ENCODE assay signal across 15 cellular contexts in the genomic region with DNA sequence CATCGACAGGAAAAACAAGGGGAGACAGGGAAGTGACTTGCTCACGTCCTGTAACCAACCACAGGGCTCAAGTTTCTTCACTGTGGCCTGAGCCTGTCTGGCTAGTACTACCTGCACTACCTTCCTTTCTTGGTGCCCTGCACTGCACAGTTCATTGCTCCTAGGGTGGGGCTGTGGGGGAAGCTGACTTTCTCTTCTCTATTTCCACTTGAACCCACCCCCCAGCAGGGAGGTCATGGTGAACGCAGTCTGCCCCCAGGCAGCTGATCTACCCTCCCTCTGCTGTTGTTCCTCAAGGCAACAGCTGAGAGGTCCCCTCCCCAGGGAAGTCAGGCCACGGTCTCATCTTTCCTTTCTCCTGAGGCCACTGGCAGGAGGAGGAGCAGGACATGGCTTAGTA.
DNase-seq lines count a peak whose midpoint lies in the region; ATAC-seq and TF ChIP-seq lines count a peak whose summit lies in the region.
"Had no signal": no experiment of that assay in that cellular context is flagged by ENCODE, and none has a peak within 500 bp of the region (broad histone marks: within the 10 kb centered on the region; RNA-seq: fewer than 3 reads in every experiment).

No MANE protein-coding gene starts in this region.

- peak overlapping the region; percentile 55 for H3K4me2 ChIP-seq in BLaER1
- H3K4me2 ChIP-seq in SU-DHL-6 (ENCODE audit: low read depth, low read length, poor library complexity, severe bottlenecking): peak overlapping the region; percentile 39

- no peak for DNase-seq in DMS114 treated with DMSO at 0.1 percent for 48 hours (lab: John Stamatoyannopoulos, UW; ENCODE audit: unreplicated experiment)
- no peak for DNase-seq in GM10266 (ENCODE audit: extremely low spot score)
- DNase-seq in epidermal melanocyte (ENCODE audit: insufficient read length, low spot score): no peak
- DNase-seq: 8988T; foreskin fibroblast; left lung; NCI-H187; nucleus accumbens; stimulated activated naive CD4-positive, alpha-beta T cell treated with Interleukin-2 at 50 U/mL for 16 hours had no signal

- peaks cover 14% of the 10 kb centered on the region for H3K9me3 Mint-ChIP-seq in activated T-helper 17 cell treated with anti-CD3 and anti-CD28 coated beads, Interleukin-2, amount 50 U/mL, for 72 hours

- H3K4me3 ChIP-seq in BLaER1 (no peak overlapping the region), SU-DHL-6 (ENCODE audit: insufficient read depth, low read length, poor library complexity, severe bottlenecking) (no peak overlapping the region)
- H3K4me3 ChIP-seq: left lung had no signal

- H3K9ac ChIP-seq in BLaER1: no peak overlapping the region
- H3K9ac ChIP-seq in SU-DHL-6 (ENCODE audit: low read length): peak overlapping the region; percentile 32; the same call in 1 of the 2 replicates

- no peaks in the 10 kb centered on the region for H3K27me3 Mint-ChIP-seq in activated T-helper 17 cell treated with anti-CD3 and anti-CD28 coated beads, Interleukin-2, amount 50 U/mL, for 72 hours
- H3K27me3 Mint-ChIP-seq: dendritic cell treated with granulocyte-macrophage colony-stimulating factor and Interleukin-4, amounts not matched to agents 40 ng/mL and 50 ng/mL, for 4 days had no signal

- H3K27ac Mint-ChIP-seq in activated T-helper 17 cell treated with anti-CD3 and anti-CD28 coated beads, Interleukin-2, amount 50 U/mL, for 72 hours: no peak overlapping the region
- H3K27ac Mint-ChIP-seq: dendritic cell treated with granulocyte-macrophage colony-stimulating factor and Interleukin-4, amounts not matched to agents 40 ng/mL and 50 ng/mL, for 4 days had no signal

- no peaks in the 10 kb centered on the region for H3K79me2 ChIP-seq in SU-DHL-6 (ENCODE audit: insufficient read depth, low read length)

- peaks cover 14% of the 10 kb centered on the region for H3K4me1 ChIP-seq in BLaER1
- H3K4me1 ChIP-seq: left lung had no signal

- H3K4me1 Mint-ChIP-seq in activated T-helper 17 cell treated with anti-CD3 and anti-CD28 coated beads, Interleukin-2, amount 50 U/mL, for 72 hours: no peaks in the 10 kb centered on the region

- H4K20me1 ChIP-seq in BLaER1 (no peaks in the 10 kb centered on the region), SU-DHL-6 (ENCODE audit: low read depth, low read length) (no peaks in the 10 kb centered on the region)

- no peak overlapping the region for H3K4me3 Mint-ChIP-seq in activated T-helper 17 cell treated with anti-CD3 and anti-CD28 coated beads, Interleukin-2, amount 50 U/mL, for 72 hours
- H3K4me3 Mint-ChIP-seq: dendritic cell treated with granulocyte-macrophage colony-stimulating factor and Interleukin-4, amounts not matched to agents 40 ng/mL and 50 ng/mL, for 4 days had no signal

- H3K27ac ChIP-seq in BLaER1 (no peak overlapping the region), SU-DHL-6 (ENCODE audit: low read depth, low read length) (0 out of 2 replicates have a peak overlapping the region, but pooled peaks have one; percentile 31)
- H3K27ac ChIP-seq: left lung had no signal

- ATAC-seq in GM19463 (IDR thresholded peaks at IDR 0.05; ENCODE audit: unreplicated experiment) (peak; percentile 66), HG02973 (IDR thresholded peaks at IDR 0.05; ENCODE audit: unreplicated experiment) (peak; percentile 66)
- no peak for ATAC-seq in activated T-helper 17 cell treated with anti-CD3 and anti-CD28 coated beads, Interleukin-2, amount 50 U/mL, for 72 hours (replicated peaks)
- ATAC-seq: left lung had no signal

- H3K36me3 Mint-ChIP-seq in activated T-helper 17 cell treated with anti-CD3 and anti-CD28 coated beads, Interleukin-2, amount 50 U/mL, for 72 hours (ENCODE audit: low read depth): no peaks in the 10 kb centered on the region

- H3K36me3 ChIP-seq in BLaER1: no peaks in the 10 kb centered on the region
- H3K36me3 ChIP-seq in SU-DHL-6 (ENCODE audit: low read length): no peaks in the 10 kb centered on the region
- H3K36me3 ChIP-seq: left lung had no signal

- no peaks in the 10 kb centered on the region for H3K9me2 ChIP-seq in SU-DHL-6 (replicated peaks; ENCODE audit: insufficient read depth, low read length)

- TF ChIP-seq CTCF in SU-DHL-6 (IDR thresholded peaks at IDR 0.05; ENCODE audit: insufficient read depth, low read length, poor library complexity, severe bottlenecking): no peak
- TF ChIP-seq CTCF in GM10266 (IDR thresholded peaks at IDR 0.05; ENCODE audit: control insufficient read depth, insufficient read depth, low read depth, missing control alignments): no peak

- peak overlapping the region; percentile 76 for H2AFZ ChIP-seq in SU-DHL-6 (ENCODE audit: low read depth, low read length, severe bottlenecking)

- H3K27me3 ChIP-seq in BLaER1: no peaks in the 10 kb centered on the region
- H3K27me3 ChIP-seq in SU-DHL-6 (ENCODE audit: low read length): no peaks in the 10 kb centered on the region
- H3K27me3 ChIP-seq: left lung had no signal

- H3F3A ChIP-seq in SU-DHL-6 (ENCODE audit: insufficient read depth): no peaks in the 10 kb centered on the region

- H3K9me3 ChIP-seq in BLaER1 (no peaks in the 10 kb centered on the region), SU-DHL-6 (ENCODE audit: insufficient read depth, low read length) (no peaks in the 10 kb centered on the region)
- H3K9me3 ChIP-seq: left lung had no signal
